Comparison of ENCODE assay signal across 8 cellular contexts in genomic region chr1:165914136-165914798, GRCh38.
DNase-seq lines count a peak whose midpoint lies in the region; ATAC-seq, FAIRE-seq and TF ChIP-seq lines count a peak whose summit lies in the region.

No MANE protein-coding gene starts in this region.

- WGBS in spleen, 5 donors, result 6 to 18% (median 12%) methylated on average over 4 of the region's 4 CpGs

- intact Hi-C loops in spleen (cut with DNase I; ENCODE audit: low total_unique reads), result loop anchor here (2.0 to 5.0 kb wide), 3 partner anchors 197 to 522 kb away; no protein-coding TSS in a partner anchor

- peaks cover 0 to 21% (median 15%) of the 10 kb centered on the region in 6 donors for H3K4me1 ChIP-seq in spleen

- TF ChIP-seq CTCF in 22Rv1 (IDR thresholded peaks at IDR 0.05), result peak; percentile 96
- TF ChIP-seq CTCF in spleen (IDR thresholded peaks at IDR 0.05 in 8 of 11, conservative IDR thresholded peaks at IDR 0.05 in 3 of 11), result peak; percentile 74 to 93 (median 85)

- TF ChIP-seq POLR2A in GM12891 (IDR thresholded peaks at IDR 0.05; ENCODE audit: low read depth, low read length) (no peak), spleen (IDR thresholded peaks at IDR 0.05) (no peak)

- H3K27me3 Mint-ChIP-seq in T-helper 2 cell treated with Interferon-gamma antibody and Interleukin-4, amounts not matched to agents 5 μg/mL and 100 μg/mL, for 36 hours (ENCODE audit: low read depth), result no peaks in the 10 kb centered on the region

- peak; percentile 97 for FAIRE-seq in GM12891 (lab: Jason Lieb, UNC)

- ATAC-seq in HG02852 (IDR thresholded peaks at IDR 0.05; ENCODE audit: unreplicated experiment), result peak; percentile 79

- H3K36me3 Mint-ChIP-seq in T-helper 2 cell treated with Interferon-gamma antibody and Interleukin-4, amounts not matched to agents 5 μg/mL and 100 μg/mL, for 36 hours (ENCODE audit: low read depth), result peaks cover 5% of the 10 kb centered on the region

- H3K27ac ChIP-seq in 22Rv1 (no peak overlapping the region), spleen (no peak overlapping the region)

- no peaks in the 10 kb centered on the region for H3K9me3 Mint-ChIP-seq in T-helper 2 cell treated with Interferon-gamma antibody and Interleukin-4, amounts not matched to agents 5 μg/mL and 100 μg/mL, for 36 hours

- no peak overlapping the region for H3K4me3 ChIP-seq in spleen

- H3K4me1 Mint-ChIP-seq in T-helper 2 cell treated with Interferon-gamma antibody and Interleukin-4, amounts not matched to agents 5 μg/mL and 100 μg/mL, for 36 hours (ENCODE audit: low read depth), result peaks cover 8% of the 10 kb centered on the region

- no peaks in the 10 kb centered on the region for H3K27me3 ChIP-seq in spleen (replicated peaks in 1 of 7)

- H3K4me3 Mint-ChIP-seq in T-helper 2 cell treated with Interferon-gamma antibody and Interleukin-4, amounts not matched to agents 5 μg/mL and 100 μg/mL, for 36 hours, result no peak overlapping the region

- H3K36me3 ChIP-seq in spleen, result peaks cover 0 to 17% (median 0%) of the 10 kb centered on the region in 6 donors

- peak; percentile 44 for DNase-seq in GM12891 (ENCODE audit: insufficient read length, low spot score)
- DNase-seq in NCI-H1417 (lab: John Stamatoyannopoulos, UW), result peak; percentile 60 to 88 (median 75)
- DNase-seq in T-helper 2 cell treated with Interferon-gamma antibody and Interleukin-4, amounts not matched to agents 5 μg/mL and 100 μg/mL, for 36 hours (ENCODE audit: low spot score), result peak; percentile 48
- peak; percentile 89 for DNase-seq in astrocyte of the hippocampus (ENCODE audit: low read depth, low spot score)
- DNase-seq in iPS DF 19.7 (ENCODE audit: low read depth, low spot score), result peak; percentile 38
- no peak for DNase-seq in spleen

- no peak overlapping the region for H3K27ac Mint-ChIP-seq in T-helper 2 cell treated with Interferon-gamma antibody and Interleukin-4, amounts not matched to agents 5 μg/mL and 100 μg/mL, for 36 hours

- no peaks in the 10 kb centered on the region for H3K9me3 ChIP-seq in spleen

TF ChIP-seq in GM12891, 5 proteins besides CTCF, POLR2A, EP300 and RAD21:
- TF ChIP-seq POLR2AphosphoS5 (IDR thresholded peaks at IDR 0.05; ENCODE audit: low read depth, low read length) (no peak), POU2F2 (IDR thresholded peaks at IDR 0.05; ENCODE audit: low read depth, low read length) (no peak), TAF1 (IDR thresholded peaks at IDR 0.05; ENCODE audit: low read depth, low read length) (no peak), SPI1 (IDR thresholded peaks at IDR 0.05; ENCODE audit: low read depth, low read length) (no peak), PAX5 (IDR thresholded peaks at IDR 0.05; ENCODE audit: insufficient read depth, low read length, severe bottlenecking) (no peak)
